19 cellular contexts compared by ENCODE assay signal in the genomic region with DNA sequence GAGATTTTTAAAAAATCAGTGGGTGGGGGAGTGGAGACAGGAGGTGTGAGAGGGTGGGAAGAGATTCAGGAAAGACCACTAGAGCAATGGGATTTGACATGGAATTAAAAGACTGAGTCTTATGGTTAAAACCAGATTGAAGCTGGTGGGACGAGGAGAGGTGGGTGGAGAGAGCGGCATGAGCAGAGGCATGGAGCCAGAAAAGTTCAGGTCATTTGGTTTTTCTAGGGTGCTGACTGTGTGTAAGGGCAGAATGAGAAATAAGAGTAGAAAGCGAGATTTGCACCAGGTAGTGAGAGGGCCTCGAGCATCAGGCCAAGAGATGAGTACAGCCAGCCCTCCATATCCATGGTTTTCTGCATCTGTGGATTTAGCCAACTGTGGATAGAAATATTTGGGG.
DNase-seq lines count a peak whose midpoint lies in the region; ATAC-seq, FAIRE-seq and TF ChIP-seq lines count a peak whose summit lies in the region.
"Had no signal": no experiment of that assay in that cellular context is flagged by ENCODE, and none has a peak within 500 bp of the region (broad histone marks: within the 10 kb centered on the region; RNA-seq: fewer than 3 reads in every experiment).

No MANE protein-coding gene starts in this region.

- no peaks in the 10 kb centered on the region; the same call in 1 of the 2 replicates for H3K79me1 ChIP-seq in H1 (ENCODE audit: low read depth, low read length)

- TF ChIP-seq CTCF in H1 (IDR thresholded peaks at IDR 0.05; ENCODE audit: control extremely low read depth in 1 of 3, insufficient read depth in 1 of 3, low read depth in 1 of 3, low read length in 3 of 3) (no peak), nephron (IDR thresholded peaks at IDR 0.05; ENCODE audit: unreplicated experiment in 3 of 3) (no peak), suprapubic skin (IDR thresholded peaks at IDR 0.05) (no peak), HepG2 (CRISPR knock-in tag; IDR thresholded peaks at IDR 0.05) (no peak)

- H3K4me3 Mint-ChIP-seq in T-helper 17 cell (no peak overlapping the region), nephron (peak overlapping the region; percentile 71 to 83 (median 82))
- H3K4me3 Mint-ChIP-seq: CD4-positive, CD25-positive, alpha-beta regulatory T cell; stimulated activated naive CD8-positive, alpha-beta T cell treated with anti-CD3 and anti-CD28 coated beads, Interleukin-15, amount 100 ng/mL, for 72 hours; T-helper 1 cell treated with Interleukin-12 subunit alpha and Interleukin-12 subunit beta and Interleukin-4 antibody, amounts not matched to agents 30 μg/mL and 1 μg/mL, for 36 hours had no signal

- H3K36me3 ChIP-seq in H1 (ENCODE audit: control insufficient read depth in 2 of 4, insufficient read depth in 4 of 4, low read length in 3 of 4) = peaks cover 0 to 10% (median 6%) of the 10 kb centered on the region in 4 experiments; a peak in 4 of 8 replicates
- H3K36me3 ChIP-seq in suprapubic skin = peaks cover 16% of the 10 kb centered on the region
- peaks cover 13 to 18% of the 10 kb centered on the region in 2 experiments; a peak in 4 of 5 replicates for H3K36me3 ChIP-seq in HepG2 (replicated peaks in 1 of 2; ENCODE audit: control insufficient read depth in 1 of 2, insufficient read depth in 2 of 2, low read length in 2 of 2)

- no peak overlapping the region for H3K56ac ChIP-seq in H1 (replicated peaks; ENCODE audit: insufficient read length, low read depth, low read length)

- CTCF ChIA-PET in H1 (lab: Charles Lee; ENCODE audit: partially characterized antibody) = interaction anchor here (0.6 to 2.6 kb wide), 6 partner anchors 7 to 554 kb away, joined by 3 to 11 read pairs (median 4); partner anchors contain the start of gene PACSIN1
- CTCF ChIA-PET in HepG2 (lab: Yijun Ruan, JAX; ENCODE audit: low intra/inter-chr PET ratio, low total read pairs) = no interaction called here

- H3K27me3 Mint-ChIP-seq in T-helper 17 cell (no peaks in the 10 kb centered on the region), nephron (ENCODE audit: low read depth) (no peaks in the 10 kb centered on the region)
- H3K27me3 Mint-ChIP-seq: CD4-positive, CD25-positive, alpha-beta regulatory T cell; stimulated activated naive CD8-positive, alpha-beta T cell treated with anti-CD3 and anti-CD28 coated beads, Interleukin-15, amount 100 ng/mL, for 72 hours had no signal

- FAIRE-seq in H1 (lab: Jason Lieb, UNC) (no peak), HepG2 (lab: Jason Lieb, UNC) (no peak)
- FAIRE-seq: endometrium, GM12891 had no signal

- intact Hi-C loops in HepG2 (cut with micrococcal nuclease; ENCODE audit: unreplicated experiment) = no loop called here

- TF ChIP-seq EP300 in H1 (IDR thresholded peaks at IDR 0.05; ENCODE audit: borderline replicate concordance in 1 of 2, low read depth in 2 of 2, low read length in 2 of 2) (no peak), suprapubic skin (IDR thresholded peaks at IDR 0.05) (no peak), HepG2 (IDR thresholded peaks at IDR 0.05; ENCODE audit: low read depth in 2 of 2, low read length in 2 of 2) (no peak), HepG2 (CRISPR knock-in tag; IDR thresholded peaks at IDR 0.05; ENCODE audit: borderline replicate concordance) (no peak)

- H3K4me1 Mint-ChIP-seq in T-helper 17 cell = peaks cover 6% of the 10 kb centered on the region
- peaks cover 78% of the 10 kb centered on the region for H3K4me1 Mint-ChIP-seq in nephron
- H3K4me1 Mint-ChIP-seq: stimulated activated naive CD8-positive, alpha-beta T cell treated with anti-CD3 and anti-CD28 coated beads, Interleukin-15, amount 100 ng/mL, for 72 hours had no signal

- H2BK12ac ChIP-seq in H1 (ENCODE audit: low read depth, low read length) = no peak overlapping the region

- H3K4me3 ChIP-seq in H1 (ENCODE audit: extremely low read depth in 1 of 4, insufficient read depth in 2 of 4, low read depth in 3 of 4, low read length in 4 of 4) (no peak overlapping the region), suprapubic skin (peak overlapping the region; percentile 53), HepG2 (replicated peaks in 1 of 3; ENCODE audit: insufficient read depth in 1 of 3, low read depth in 2 of 3, low read length in 3 of 3) (no peak overlapping the region)

- no peak overlapping the region for H3K23ac ChIP-seq in H1 (ENCODE audit: insufficient read length)

- H3K9me3 Mint-ChIP-seq in nephron = no peaks in the 10 kb centered on the region
- H3K9me3 Mint-ChIP-seq: CD4-positive, CD25-positive, alpha-beta regulatory T cell; stimulated activated naive CD8-positive, alpha-beta T cell treated with anti-CD3 and anti-CD28 coated beads, Interleukin-15, amount 100 ng/mL, for 72 hours; T-helper 1 cell treated with Interleukin-12 subunit alpha and Interleukin-12 subunit beta and Interleukin-4 antibody, amounts not matched to agents 30 μg/mL and 1 μg/mL, for 36 hours had no signal

- H3K27ac Mint-ChIP-seq in T-helper 17 cell (peak overlapping the region; percentile 81), nephron (peak overlapping the region; percentile 95 to 99 (median 97))
- H3K27ac Mint-ChIP-seq: CD4-positive, CD25-positive, alpha-beta regulatory T cell; T-helper 1 cell treated with Interleukin-12 subunit alpha and Interleukin-12 subunit beta and Interleukin-4 antibody, amounts not matched to agents 30 μg/mL and 1 μg/mL, for 36 hours had no signal

- H3K36me3 Mint-ChIP-seq in T-helper 17 cell (ENCODE audit: low read depth) = peaks cover 11% of the 10 kb centered on the region
- peaks cover 22% of the 10 kb centered on the region for H3K36me3 Mint-ChIP-seq in nephron (ENCODE audit: low read depth)

- no peaks in the 10 kb centered on the region for H3K27me3 ChIP-seq in H1 (replicated peaks in 1 of 4; ENCODE audit: control insufficient read depth in 3 of 4, extremely low read depth in 1 of 4, insufficient read depth in 3 of 4, low read length in 3 of 4)
- H3K27me3 ChIP-seq in suprapubic skin = no peaks in the 10 kb centered on the region
- no peaks in the 10 kb centered on the region for H3K27me3 ChIP-seq in HepG2 (ENCODE audit: control insufficient read depth in 1 of 2, insufficient read depth in 2 of 2, low read length in 2 of 2)
- H3K27me3 ChIP-seq: neutrophil had no signal

- TF ChIP-seq RAD21 in H1 (IDR thresholded peaks at IDR 0.05 in 1 of 2, conservative IDR thresholded peaks at IDR 0.05 in 1 of 2; ENCODE audit: low read depth in 2 of 2, low read length in 2 of 2) (no peak), HepG2 (CRISPR knock-in tag; IDR thresholded peaks at IDR 0.05) (no peak)

- H4K91ac ChIP-seq in H1 (replicated peaks; ENCODE audit: insufficient read length, low read length) = no peak overlapping the region

- H3K4me2 ChIP-seq in H1 (ENCODE audit: insufficient read depth in 1 of 2, low read depth in 2 of 2, low read length in 2 of 2) (no peak overlapping the region), HepG2 (ENCODE audit: low read depth, low read length) (no peak overlapping the region)

- H3K9ac ChIP-seq in H1 (replicated peaks in 1 of 4; ENCODE audit: extremely low read depth in 1 of 4, low read depth in 3 of 4, low read length in 3 of 4) (no peak overlapping the region), HepG2 (ENCODE audit: insufficient read depth, low read depth, low read length) (no peak overlapping the region)

- in situ Hi-C loops in G401 (cut with HindIII; ENCODE audit: low sequenced_read_pairs) = no loop called here
- in situ Hi-C loops in HepG2 (cut with HindIII; ENCODE audit: extremely low pct_ligation_motif_present, low pct_unique_long_range_greater_than_20kb) = no loop called here

- H2AFZ ChIP-seq in H1 (ENCODE audit: low read length) (no peak overlapping the region), HepG2 (ENCODE audit: low read length) (no peak overlapping the region)

- no peak overlapping the region for H2AK5ac ChIP-seq in H1 (ENCODE audit: low read depth, low read length)

- no peak for TF ChIP-seq POLR2A in H1 (IDR thresholded peaks at IDR 0.05; ENCODE audit: control extremely low read depth in 1 of 2, low read depth in 2 of 2, low read length in 2 of 2)
- no peak for TF ChIP-seq POLR2A in suprapubic skin (IDR thresholded peaks at IDR 0.05)
- TF ChIP-seq POLR2A in HepG2 (IDR thresholded peaks at IDR 0.05; ENCODE audit: insufficient read depth in 1 of 2, low read depth in 2 of 2, low read length in 2 of 2) = no peak

- H3K79me2 ChIP-seq in H1 (ENCODE audit: control insufficient read depth in 1 of 2, insufficient read depth in 2 of 2, low read length in 2 of 2) (no peaks in the 10 kb centered on the region), HepG2 (ENCODE audit: insufficient read depth, low read length) (no peaks in the 10 kb centered on the region)

- BruUV-seq in HepG2 (replicated peaks; lab: Mats Ljungman, UMichigan) = no TSS peak

- POLR2A ChIA-PET in H1 (lab: Charles Lee; ENCODE audit: partially characterized antibody) (no interaction called here), HepG2 (lab: Yijun Ruan, JAX) (no interaction called here)

- H3K4ac ChIP-seq in H1 (replicated peaks; ENCODE audit: insufficient read length, low read depth, low read length) = no peak overlapping the region

- H3K9me3 ChIP-seq in T-helper 17 cell (ENCODE audit: control insufficient read depth, low read length, poor library complexity, severe bottlenecking) (no peaks in the 10 kb centered on the region), H1 (ENCODE audit: insufficient read depth in 2 of 2, low read depth in 1 of 2, low read length in 1 of 2) (no peaks in the 10 kb centered on the region), suprapubic skin (no peaks in the 10 kb centered on the region), HepG2 (ENCODE audit: low read length) (no peaks in the 10 kb centered on the region)
- H3K9me3 ChIP-seq: neutrophil had no signal

- H4K8ac ChIP-seq in H1 (ENCODE audit: extremely low read depth, insufficient read depth, low read length) = no peak overlapping the region

- no peak overlapping the region; the same call in 1 of the 2 replicates for H2BK5ac ChIP-seq in H1 (ENCODE audit: low read depth, low read length)

- ATAC-seq in T-helper 17 cell = no peak
- no peak for ATAC-seq in GM18517 (IDR thresholded peaks at IDR 0.05; ENCODE audit: unreplicated experiment)
- ATAC-seq in HepG2 = no peak
- ATAC-seq: stimulated activated naive CD8-positive, alpha-beta T cell treated with anti-CD3 and anti-CD28 coated beads, Interleukin-15, amount 100 ng/mL, for 72 hours had no signal

- H3K23me2 ChIP-seq in H1 (ENCODE audit: low read depth, low read length) = no peaks in the 10 kb centered on the region

- H3K4me1 ChIP-seq in H1 (replicated peaks in 1 of 4; ENCODE audit: control insufficient read depth in 3 of 4, insufficient read depth in 4 of 4, low read length in 3 of 4) (peaks cover 2 to 23% (median 22%) of the 10 kb centered on the region in 4 experiments), suprapubic skin (peaks cover 59% of the 10 kb centered on the region), HepG2 (ENCODE audit: insufficient read depth, low read length) (no peaks in the 10 kb centered on the region)

- H2BK120ac ChIP-seq in H1 (replicated peaks; ENCODE audit: low read depth, low read length) = no peak overlapping the region

- WGBS in H1 (ENCODE audit: extremely low coverage in 1 of 2, insufficient coverage in 1 of 2, insufficient read length in 1 of 2, insufficient replicate concordance in 2 of 2, low coverage in 1 of 2, low lambda C conversion rate in 2 of 2, missing lambda C conversion rate in 1 of 2), 2 experiments = 82% methylated on average over 4 of the region's 4 CpGs; no CpG with 5 or more reads in 1 of the 2 experiments
- WGBS in suprapubic skin = 84% methylated on average over 4 of the region's 4 CpGs
- 98% methylated on average over 4 of the region's 4 CpGs for WGBS in HepG2 (ENCODE audit: low lambda C conversion rate)

- H3K18ac ChIP-seq in H1 (ENCODE audit: extremely low read depth, low read length) = peak overlapping the region; percentile 3; the same call in 1 of the 2 replicates

- no peak overlapping the region for H4K5ac ChIP-seq in H1 (ENCODE audit: insufficient read length, low read depth, low read length)

- H4K20me1 ChIP-seq in H1 (replicated peaks in 1 of 2; ENCODE audit: control insufficient read depth in 1 of 2, insufficient read depth in 2 of 2, low read length in 2 of 2) = no peaks in the 10 kb centered on the region
- H4K20me1 ChIP-seq in HepG2 (ENCODE audit: insufficient read depth, low read length) = no peaks in the 10 kb centered on the region

- H3K27ac ChIP-seq in H1 (ENCODE audit: low read depth, low read length) (no peak overlapping the region), suprapubic skin (peak overlapping the region; percentile 0), HepG2 (ENCODE audit: extremely low read length, insufficient read depth, low read length) (no peak overlapping the region)
- H3K27ac ChIP-seq: neutrophil had no signal

- H3K14ac ChIP-seq in H1 (ENCODE audit: insufficient read length) = no peak overlapping the region

- no peak for DNase-seq in T-helper 17 cell
- no peak for DNase-seq in H1 (ENCODE audit: low read depth in 1 of 2, low spot score in 2 of 2)
- DNase-seq in suprapubic skin (ENCODE audit: low spot score in 2 of 2) = no peak
- no peak for DNase-seq in activated T-cell treated with anti-CD3 and anti-CD28 coated beads, Interleukin-2, amount 50 U/mL, for 48 hours
- DNase-seq in G401 (ENCODE audit: low spot score) = no peak
- DNase-seq in HepG2 (ENCODE audit: low spot score) = no peak
- DNase-seq: amniotic stem cell; CD4-positive, CD25-positive, alpha-beta regulatory T cell; DMS153; HCEC 1CT; IMR-90; NCI-H774; stimulated activated naive CD8-positive, alpha-beta T cell treated with anti-CD3 and anti-CD28 coated beads, Interleukin-15, amount 100 ng/mL, for 72 hours had no signal

- H2BK20ac ChIP-seq in H1 (ENCODE audit: low read length) = peak overlapping the region; percentile 72; the same call in 1 of the 2 replicates

- H2BK15ac ChIP-seq in H1 (ENCODE audit: low read length) = no peak overlapping the region
